Comparison of ENCODE assay signal across 17 cellular contexts in the genomic region with DNA sequence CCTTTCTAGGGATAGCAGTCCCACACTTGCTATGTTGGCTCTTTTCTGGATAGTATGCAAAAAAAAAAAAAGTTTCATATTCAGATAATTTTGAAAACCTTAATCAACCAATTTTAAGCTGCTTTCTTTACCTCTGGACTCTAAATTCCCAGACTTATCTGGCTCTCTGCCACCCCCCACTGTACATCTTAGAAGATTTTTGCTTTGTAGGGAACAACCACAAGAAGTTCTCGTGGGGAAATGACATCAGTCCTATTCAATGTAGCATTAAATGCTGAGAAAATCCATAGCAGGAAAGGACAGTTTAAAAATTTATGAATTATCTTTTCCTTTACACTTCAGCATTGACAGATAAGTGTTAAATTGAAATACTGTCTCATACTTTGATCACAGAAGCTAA.
"Had no signal": no experiment of that assay in that cellular context is flagged by ENCODE, and none has a peak within 500 bp of the region (broad histone marks: within the 10 kb centered on the region; RNA-seq: fewer than 3 reads in every experiment).

No MANE protein-coding gene starts in this region.

- H3K27me3 ChIP-seq: cardiac muscle cell, foreskin keratinocyte, ovary, sigmoid colon, tibial nerve, uterus had no signal

- H3K4me1 ChIP-seq: foreskin keratinocyte, lower lobe of right lung, sigmoid colon, uterus had no signal

- H3K4me3 ChIP-seq: cardiac muscle cell, lower lobe of right lung, ovary, sigmoid colon, tibial nerve, uterus had no signal

- H3K9me3 ChIP-seq: lower lobe of right lung, ovary, sigmoid colon, tibial nerve, uterus had no signal

- H3K36me3 ChIP-seq: cardiac muscle cell, lower lobe of right lung, ovary, sigmoid colon, tibial nerve, uterus had no signal

- DNase-seq: activated CD4-positive, alpha-beta T cell treated with anti-CD3 and anti-CD28 coated beads, Interleukin-2, amount 10 ng/mL, durations not matched to agents 24 days and 14 days; activated CD4-positive, CD25-positive, alpha-beta regulatory T cell; activated CD8-positive, alpha-beta memory T cell treated with anti-CD3 and anti-CD28 coated beads for 24 hours; activated naive CD8-positive, alpha-beta T cell treated with anti-CD3 and anti-CD28 coated beads for 36 hours; foreskin keratinocyte; head of caudate nucleus; left colon; lower lobe of right lung; ovary; sigmoid colon; stimulated activated CD4-positive, alpha-beta T cell treated with anti-CD3 and anti-CD28 coated beads, Interleukin-2, amount 100 ng/mL, for 48 hours; stimulated activated naive B cell treated with anti-CD40 and anti-IgM and Interleukin-4, amounts not matched to agents 10 μg/mL and 1 μg/mL and 100 μg/mL, for 72 hours; SW 1271; uterus had no signal

- ATAC-seq: esophagus mucosa; foreskin keratinocyte; left colon; lower lobe of right lung; stimulated activated naive B cell treated with anti-CD40 and anti-IgM and Interleukin-4, amounts not matched to agents 10 μg/mL and 1 μg/mL and 100 μg/mL, for 72 hours had no signal
